ENCODE assay signal across 9 cellular contexts in genomic region chr5:170861855-170862766, GRCh38. TPM values are rescaled to one million over a fixed set of nuclear protein-coding genes. Genes with fewer than 3 reads are reported as not detected.
DNase-seq lines count a peak whose midpoint lies in the region; ATAC-seq and TF ChIP-seq lines count a peak whose summit lies in the region.
"Had no signal": no experiment of that assay in that cellular context is flagged by ENCODE, and none has a peak within 500 bp of the region (broad histone marks: within the 10 kb centered on the region; RNA-seq: fewer than 3 reads in every experiment).

RANBP17 (plus strand) TSS chr5:170862018.

- H3K9me3 ChIP-seq in ascending aorta (peaks cover 0 to 21% of the 10 kb centered on the region in 2 donors), right cardiac atrium (ENCODE audit: control insufficient read depth, low read length) (peaks cover 1% of the 10 kb centered on the region), MM.1S (replicated peaks; ENCODE audit: insufficient read depth, low read length) (no peaks in the 10 kb centered on the region)

- intact Hi-C loops in ascending aorta (cut with DNase I) (no loop called here), right cardiac atrium (cut with DNase I) (no loop called here), posterior vena cava (cut with DNase I) (no loop called here)

- TF ChIP-seq CTCF in ascending aorta (IDR thresholded peaks at IDR 0.05) (no peak), MM.1S (IDR thresholded peaks at IDR 0.05; ENCODE audit: low read length) (no peak)

- 2% methylated on average over 109 of the region's 109 CpGs for WGBS in right cardiac atrium

- peak; percentile 90 for DNase-seq in GM03348 (ENCODE audit: low spot score)
- DNase-seq in NCI-H2029 treated with DMSO at 0.1 percent for 48 hours (lab: John Stamatoyannopoulos, UW): peak; percentile 33
- DNase-seq in ascending aorta (ENCODE audit: low spot score in 2 of 2): peak in 1 of 2 donors; percentile 63
- peak; percentile 53 to 80 (median 59) for DNase-seq in right cardiac atrium
- DNase-seq in posterior vena cava (ENCODE audit: low spot score): peak; percentile 87
- DNase-seq in MM.1S: no peak
- no peak for DNase-seq in GOT3 (lab: John Stamatoyannopoulos, UW)
- no peak for DNase-seq in HuH-7 (ENCODE audit: low spot score)

- H3K4me1 ChIP-seq in ascending aorta (no peaks in the 10 kb centered on the region), right cardiac atrium (ENCODE audit: control insufficient read depth, insufficient read depth, low read length) (peaks cover 1% of the 10 kb centered on the region), MM.1S (ENCODE audit: low read length) (peaks cover 22% of the 10 kb centered on the region)

- no peak within 1 kb of the TSS for H3K9ac ChIP-seq in MM.1S (ENCODE audit: low read length)

- H3K27me3 ChIP-seq in ascending aorta (no peaks in the 10 kb centered on the region), right cardiac atrium (ENCODE audit: control insufficient read depth, insufficient read depth) (no peaks in the 10 kb centered on the region), MM.1S (replicated peaks; ENCODE audit: insufficient read depth, low read length) (no peaks in the 10 kb centered on the region)

- H3K4me3 ChIP-seq in ascending aorta (peak within 1 kb of the TSS; percentile 56 to 84), right cardiac atrium (ENCODE audit: low read length) (peak within 1 kb of the TSS; percentile 81), MM.1S (ENCODE audit: low read length) (no peak within 1 kb of the TSS)

- H3F3A ChIP-seq in MM.1S (ENCODE audit: insufficient read depth, low read length): peaks cover 16% of the 10 kb centered on the region

- H3K36me3 ChIP-seq in ascending aorta: no peaks in the 10 kb centered on the region
- H3K36me3 ChIP-seq in MM.1S (replicated peaks; ENCODE audit: insufficient read depth, low read length): no peaks in the 10 kb centered on the region

- ATAC-seq in right cardiac atrium: peak; percentile 88 to 94
- ATAC-seq: Panc1 had no signal

- H4K20me1 ChIP-seq in MM.1S (ENCODE audit: insufficient read depth, low read length): no peaks in the 10 kb centered on the region

- H3K27ac ChIP-seq in ascending aorta: no peak within 1 kb of the TSS
- no peak within 1 kb of the TSS for H3K27ac ChIP-seq in right cardiac atrium (ENCODE audit: low read length)
- H3K27ac ChIP-seq in MM.1S (ENCODE audit: low read length): no peak within 1 kb of the TSS

- no peak within 1 kb of the TSS for H3K4me2 ChIP-seq in MM.1S (ENCODE audit: low read depth, low read length)

- no peak within 1 kb of the TSS for H2AFZ ChIP-seq in MM.1S (ENCODE audit: low read length)

- no peaks in the 10 kb centered on the region for H3K9me2 ChIP-seq in MM.1S (replicated peaks; ENCODE audit: insufficient read depth, low read length)

- no peaks in the 10 kb centered on the region for H3K79me2 ChIP-seq in MM.1S (ENCODE audit: low read length)

RNA-seq across cellular contexts. Expression of gene RANBP17, which starts in this region (rescaled TPM):
- 0.96 TPM for total RNA-seq in ascending aorta
- 1 to 10 TPM; 3.9 to 7.1 (median 6.3) TPM for total RNA-seq in right cardiac atrium
- 0.72 TPM for polyA plus RNA-seq in right cardiac atrium
- 10 to 100 TPM; 21.7 to 24.3 TPM for total RNA-seq in posterior vena cava

Comparison
In these comparisons a context has a peak if more than half of its experiments do, and no peak if none do; other contexts are left out.
1. DNase-seq: peak in GM03348 (single experiment), NCI-H2029 treated with DMSO at 0.1 percent for 48 hours (single experiment), right cardiac atrium (3 of 3) and posterior vena cava (single experiment); none in MM.1S (single experiment), GOT3 (single experiment) and HuH-7 (single experiment).